ENCODE assay signal across 8 cellular contexts in genomic region chr11:69044111-69045013, GRCh38. TPM values are rescaled to one million over a fixed set of nuclear protein-coding genes. Genes with fewer than 3 reads are reported as not detected.
DNase-seq lines count a peak whose midpoint lies in the region; ATAC-seq and TF ChIP-seq lines count a peak whose summit lies in the region.

No MANE protein-coding gene starts in this region.

- peak; percentile 58 for DNase-seq in CD1c-positive myeloid dendritic cell (ENCODE audit: extremely low spot score)
- peak; percentile 67 for DNase-seq in RPMI7951 (ENCODE audit: low read depth)
- DNase-seq in endodermal cell, result peak; percentile 96
- peak; percentile 94 for DNase-seq in mesendoderm
- DNase-seq in NCI-H1930 (lab: John Stamatoyannopoulos, UW), result no peak
- no peak for DNase-seq in natural killer cell treated with Interleukin-12 subunit alpha and Interleukin-12 subunit beta and Interleukin-15 and Interleukin-18, amount 100 ng/mL, for 72 hours (ENCODE audit: low spot score)

- H3K36me3 ChIP-seq in HEK293 (ENCODE audit: control insufficient read depth in 2 of 2, insufficient read depth in 1 of 2, low read length in 2 of 2) (no peaks in the 10 kb centered on the region), endodermal cell (ENCODE audit: control insufficient read depth, insufficient read depth, low read length) (no peaks in the 10 kb centered on the region), mesendoderm (ENCODE audit: control insufficient read depth, insufficient read depth, low read length) (no peaks in the 10 kb centered on the region)

- H3K4me1 ChIP-seq in HEK293 (ENCODE audit: control insufficient read depth, insufficient read depth, low read length), result no peaks in the 10 kb centered on the region
- H3K4me1 ChIP-seq in endodermal cell (ENCODE audit: control insufficient read depth, insufficient read depth, low read length), result peaks cover 9% of the 10 kb centered on the region
- H3K4me1 ChIP-seq in mesendoderm (ENCODE audit: control insufficient read depth, low read depth, low read length), result peaks cover 11% of the 10 kb centered on the region

- H3K27ac Mint-ChIP-seq in endodermal cell, result peak overlapping the region; percentile 87
- H3K27ac Mint-ChIP-seq in natural killer cell treated with Interleukin-12 subunit alpha and Interleukin-12 subunit beta and Interleukin-15 and Interleukin-18, amount 100 ng/mL, for 72 hours, result no peak overlapping the region

- WGBS in endodermal cell (ENCODE audit: insufficient coverage in 1 of 2, insufficient read length in 1 of 2), 2 experiments, result 31 to 35% methylated on average over 11 to 14 of the region's 15 CpGs
- WGBS in mesendoderm (ENCODE audit: extremely low coverage, insufficient coverage, low lambda C conversion rate), result 100% methylated on average over 1 of the region's 15 CpGs

- peak; percentile 75 for TF ChIP-seq CTCF in HEK293 (tag by site-specific recombination; IDR thresholded peaks at IDR 0.05)
- TF ChIP-seq CTCF in endodermal cell (conservative IDR thresholded peaks at IDR 0.05), result peak; percentile 79

- no peak overlapping the region for H3K4ac ChIP-seq in mesendoderm (ENCODE audit: low read depth, low read length)

- H3K4me3 ChIP-seq in HEK293 (ENCODE audit: low read depth, low read length) (no peak overlapping the region), endodermal cell (ENCODE audit: low read length) (no peak overlapping the region), mesendoderm (ENCODE audit: low read length) (no peak overlapping the region)

- no peak overlapping the region for H2BK15ac ChIP-seq in mesendoderm (replicated peaks; ENCODE audit: low read depth)

- H3K27me3 Mint-ChIP-seq in endodermal cell (ENCODE audit: insufficient read depth), result peaks cover 2% of the 10 kb centered on the region
- H3K27me3 Mint-ChIP-seq in natural killer cell treated with Interleukin-12 subunit alpha and Interleukin-12 subunit beta and Interleukin-15 and Interleukin-18, amount 100 ng/mL, for 72 hours, result peaks cover 0 to 12% of the 10 kb centered on the region in 2 donors

- H3K9me3 Mint-ChIP-seq in endodermal cell, result no peaks in the 10 kb centered on the region
- H3K9me3 Mint-ChIP-seq in natural killer cell treated with Interleukin-12 subunit alpha and Interleukin-12 subunit beta and Interleukin-15 and Interleukin-18, amount 100 ng/mL, for 72 hours, result no peaks in the 10 kb centered on the region

- no peaks in the 10 kb centered on the region for H3K79me1 ChIP-seq in mesendoderm (ENCODE audit: low read length)

- no peak overlapping the region for H2AK5ac ChIP-seq in mesendoderm (ENCODE audit: low read length)

- CTCF ChIA-PET in HEK293 (lab: Yijun Ruan, JAX), result interaction anchor here (0.7 to 1.3 kb wide), 5 partner anchors 10 to 341 kb away, joined by 3 to 5 read pairs (median 3); no protein-coding TSS in a partner anchor

- no peak overlapping the region for H3K4me3 Mint-ChIP-seq in endodermal cell
- no peak overlapping the region for H3K4me3 Mint-ChIP-seq in natural killer cell treated with Interleukin-12 subunit alpha and Interleukin-12 subunit beta and Interleukin-15 and Interleukin-18, amount 100 ng/mL, for 72 hours

- no peak overlapping the region for H3K4me2 ChIP-seq in mesendoderm (ENCODE audit: low read length)

- H3K9ac ChIP-seq in endodermal cell (ENCODE audit: extremely low read depth, low read length, poor library complexity, severe bottlenecking) (no peak overlapping the region), mesendoderm (ENCODE audit: low read length) (no peak overlapping the region)

- no peak overlapping the region for H4K8ac ChIP-seq in mesendoderm (ENCODE audit: low read depth, low read length)

- H3K36me3 Mint-ChIP-seq in endodermal cell (ENCODE audit: low read depth), result no peaks in the 10 kb centered on the region
- no peaks in the 10 kb centered on the region for H3K36me3 Mint-ChIP-seq in natural killer cell treated with Interleukin-12 subunit alpha and Interleukin-12 subunit beta and Interleukin-15 and Interleukin-18, amount 100 ng/mL, for 72 hours

- H3K79me2 ChIP-seq in mesendoderm (ENCODE audit: control insufficient read depth, insufficient read depth, low read length), result peaks cover 3% of the 10 kb centered on the region

- no peak overlapping the region for H4K5ac ChIP-seq in mesendoderm (ENCODE audit: low read length)

- H3K27ac ChIP-seq in HEK293 (ENCODE audit: extremely low read depth, low read depth, low read length) (no peak overlapping the region), endodermal cell (ENCODE audit: low read depth, low read length) (no peak overlapping the region), mesendoderm (ENCODE audit: low read depth, low read length) (peak overlapping the region; percentile 46)

- ATAC-seq in GM19351 (IDR thresholded peaks at IDR 0.05; ENCODE audit: unreplicated experiment), result no peak
- ATAC-seq in natural killer cell treated with Interleukin-12 subunit alpha and Interleukin-12 subunit beta and Interleukin-15 and Interleukin-18, amount 100 ng/mL, for 72 hours, result no peak

- H3K9me3 ChIP-seq in HEK293 (ENCODE audit: control insufficient read depth, insufficient read depth, low read depth, low read length), result no peaks in the 10 kb centered on the region
- no peaks in the 10 kb centered on the region for H3K9me3 ChIP-seq in endodermal cell (ENCODE audit: control insufficient read depth, low read length)

- H2BK120ac ChIP-seq in mesendoderm (ENCODE audit: low read depth, low read length), result no peak overlapping the region

- H3K23ac ChIP-seq in mesendoderm (ENCODE audit: low read length), result no peak overlapping the region

- H3K27me3 ChIP-seq in endodermal cell (ENCODE audit: control insufficient read depth, insufficient read depth, low read length, poor library complexity, severe bottlenecking), result no peaks in the 10 kb centered on the region
- no peaks in the 10 kb centered on the region for H3K27me3 ChIP-seq in mesendoderm (ENCODE audit: insufficient read depth, low read length, poor library complexity)

- no peak overlapping the region for H3K18ac ChIP-seq in mesendoderm (ENCODE audit: low read length)

- peaks cover 30% of the 10 kb centered on the region for H3K4me1 Mint-ChIP-seq in endodermal cell
- peaks cover 6 to 9% of the 10 kb centered on the region in 2 donors for H3K4me1 Mint-ChIP-seq in natural killer cell treated with Interleukin-12 subunit alpha and Interleukin-12 subunit beta and Interleukin-15 and Interleukin-18, amount 100 ng/mL, for 72 hours (ENCODE audit: low read depth in 2 of 2)

- H2BK5ac ChIP-seq in mesendoderm (ENCODE audit: low read length), result no peak overlapping the region

- POLR2A ChIA-PET in HEK293 (lab: Yijun Ruan, JAX), result no interaction called here

- H3K56ac ChIP-seq in mesendoderm (ENCODE audit: low read length), result no peak overlapping the region

TF ChIP-seq in HEK293, 187 proteins besides CTCF, POLR2A, EP300 and RAD21 (continues in another document):
- TF ChIP-seq ZNF555 (tag by site-specific recombination; conservative IDR thresholded peaks at IDR 0.05), result no peak
- TF ChIP-seq ZNF266 (tag by site-specific recombination; IDR thresholded peaks at IDR 0.05; ENCODE audit: low read depth), result no peak
- TF ChIP-seq ZNF221 (tag by site-specific recombination; IDR thresholded peaks at IDR 0.05; ENCODE audit: borderline replicate concordance), result no peak
- TF ChIP-seq ZSCAN18 (tag by site-specific recombination; IDR thresholded peaks at IDR 0.05), result no peak
- TF ChIP-seq ZNF2 (tag by site-specific recombination; IDR thresholded peaks at IDR 0.05), result no peak
- 0 out of 2 replicates have a peak, but pooled peaks have one; percentile 33 for TF ChIP-seq ZBTB17 (tag by site-specific recombination; IDR thresholded peaks at IDR 0.05)
- TF ChIP-seq GLIS2 (tag by site-specific recombination; IDR thresholded peaks at IDR 0.05), result 0 out of 2 replicates have a peak, but pooled peaks have one; percentile 7
- peak; percentile 84 for TF ChIP-seq ZBTB48 (tag by site-specific recombination; IDR thresholded peaks at IDR 0.05)
- TF ChIP-seq TCF7L2 (IDR thresholded peaks at IDR 0.05; ENCODE audit: borderline replicate concordance, low read depth, low read length), result no peak
- TF ChIP-seq KLF7 (tag by site-specific recombination; IDR thresholded peaks at IDR 0.05; ENCODE audit: borderline replicate concordance), result no peak
- 0 out of 2 replicates have a peak, but pooled peaks have one; percentile 11 for TF ChIP-seq GLIS1 (tag by site-specific recombination; IDR thresholded peaks at IDR 0.05)

RNA-seq across cellular contexts. Expression of gene TPCN2, which starts 4.4 kb away (rescaled TPM):
- total RNA-seq in RPMI7951 (2014; rRNA removed; shearing (Covaris generic)), result 3.2 and 4.7 TPM in 2 replicates
- total RNA-seq in endodermal cell, result 10 to 100 TPM; 20.7 to 27.9 TPM
- polyA plus RNA-seq in endodermal cell (2013, experiment 1 of 2), result 9.3 TPM
- 8.0 TPM for polyA plus RNA-seq in endodermal cell (2013, experiment 2 of 2)
- 10.7 TPM for polyA plus RNA-seq in mesendoderm (2013, experiment 1 of 2)
- polyA plus RNA-seq in mesendoderm (2013, experiment 2 of 2), result 11.4 TPM
- 10 to 100 TPM; 17.1 to 24.6 TPM for total RNA-seq in natural killer cell treated with Interleukin-12 subunit alpha and Interleukin-12 subunit beta and Interleukin-15 and Interleukin-18, amount 100 ng/mL, for 72 hours

RNA-seq across cellular contexts. Expression of gene MRGPRF, which starts 31.3 kb away (rescaled TPM):
- under 0.01 TPM in 1 of 2 replicates, not detected in the other for total RNA-seq in RPMI7951 (2014; rRNA removed; shearing (Covaris generic))
- total RNA-seq in endodermal cell, result 1 to 10 TPM; 3.7 to 4.7 TPM
- polyA plus RNA-seq in endodermal cell (2013, experiment 1 of 2), result 1.9 TPM
- 1.5 TPM for polyA plus RNA-seq in endodermal cell (2013, experiment 2 of 2)
- polyA plus RNA-seq in mesendoderm (2013, experiment 1 of 2), result 9.4 TPM
- 10.2 TPM for polyA plus RNA-seq in mesendoderm (2013, experiment 2 of 2)
- not detected for total RNA-seq in natural killer cell treated with Interleukin-12 subunit alpha and Interleukin-12 subunit beta and Interleukin-15 and Interleukin-18, amount 100 ng/mL, for 72 hours

Comparison
In these comparisons a context has a peak if more than half of its experiments do, and no peak if none do; other contexts are left out.
1. DNase-seq: peak in CD1c-positive myeloid dendritic cell (single experiment), RPMI7951 (single experiment), endodermal cell (single experiment) and mesendoderm (single experiment); none in NCI-H1930 (0 of 2) and natural killer cell treated with Interleukin-12 subunit alpha and Interleukin-12 subunit beta and Interleukin-15 and Interleukin-18, amount 100 ng/mL, for 72 hours (single experiment).